1 cellular context compared by ENCODE assay signal in the genomic region with DNA sequence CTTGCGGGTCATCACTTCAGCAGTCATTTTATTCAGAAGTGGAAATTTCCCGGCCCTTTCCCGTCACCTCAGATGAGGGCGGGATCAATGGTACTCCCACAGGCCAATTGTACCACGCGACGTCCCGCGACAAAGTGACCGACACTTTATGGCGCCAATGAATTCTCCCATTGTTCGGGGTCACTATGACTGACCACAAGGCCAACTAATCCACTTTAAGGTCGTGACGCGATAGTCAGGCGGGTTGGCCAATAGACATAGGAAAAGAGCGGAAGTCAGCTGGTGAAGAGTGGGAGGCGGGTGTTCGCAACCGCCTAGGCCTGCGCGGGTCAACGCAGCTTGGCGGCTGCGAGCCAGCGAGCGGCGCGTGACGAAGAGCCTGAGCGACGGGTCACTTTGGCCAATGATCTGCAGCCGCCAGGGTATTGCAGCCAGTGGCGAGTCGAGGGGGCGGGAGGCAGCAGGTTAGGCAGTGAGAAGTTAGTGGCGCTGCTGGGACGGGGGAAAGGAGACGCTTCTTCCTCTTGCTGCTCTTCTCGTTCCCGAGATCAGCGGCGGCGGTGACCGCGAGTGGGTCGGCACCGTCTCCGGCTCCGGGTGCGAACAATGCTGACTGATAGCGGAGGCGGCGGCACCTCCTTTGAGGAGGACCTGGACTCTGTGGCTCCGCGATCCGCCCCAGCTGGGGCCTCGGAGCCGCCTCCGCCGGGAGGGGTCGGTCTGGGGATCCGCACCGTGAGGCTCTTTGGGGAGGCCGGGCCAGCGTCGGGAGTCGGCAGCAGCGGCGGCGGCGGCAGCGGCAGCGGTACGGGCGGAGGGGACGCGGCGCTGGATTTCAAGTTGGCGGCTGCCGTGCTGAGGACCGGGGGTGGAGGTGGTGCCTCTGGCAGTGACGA.
TF ChIP-seq lines count a peak whose summit lies in the region.

A gene with protein sequence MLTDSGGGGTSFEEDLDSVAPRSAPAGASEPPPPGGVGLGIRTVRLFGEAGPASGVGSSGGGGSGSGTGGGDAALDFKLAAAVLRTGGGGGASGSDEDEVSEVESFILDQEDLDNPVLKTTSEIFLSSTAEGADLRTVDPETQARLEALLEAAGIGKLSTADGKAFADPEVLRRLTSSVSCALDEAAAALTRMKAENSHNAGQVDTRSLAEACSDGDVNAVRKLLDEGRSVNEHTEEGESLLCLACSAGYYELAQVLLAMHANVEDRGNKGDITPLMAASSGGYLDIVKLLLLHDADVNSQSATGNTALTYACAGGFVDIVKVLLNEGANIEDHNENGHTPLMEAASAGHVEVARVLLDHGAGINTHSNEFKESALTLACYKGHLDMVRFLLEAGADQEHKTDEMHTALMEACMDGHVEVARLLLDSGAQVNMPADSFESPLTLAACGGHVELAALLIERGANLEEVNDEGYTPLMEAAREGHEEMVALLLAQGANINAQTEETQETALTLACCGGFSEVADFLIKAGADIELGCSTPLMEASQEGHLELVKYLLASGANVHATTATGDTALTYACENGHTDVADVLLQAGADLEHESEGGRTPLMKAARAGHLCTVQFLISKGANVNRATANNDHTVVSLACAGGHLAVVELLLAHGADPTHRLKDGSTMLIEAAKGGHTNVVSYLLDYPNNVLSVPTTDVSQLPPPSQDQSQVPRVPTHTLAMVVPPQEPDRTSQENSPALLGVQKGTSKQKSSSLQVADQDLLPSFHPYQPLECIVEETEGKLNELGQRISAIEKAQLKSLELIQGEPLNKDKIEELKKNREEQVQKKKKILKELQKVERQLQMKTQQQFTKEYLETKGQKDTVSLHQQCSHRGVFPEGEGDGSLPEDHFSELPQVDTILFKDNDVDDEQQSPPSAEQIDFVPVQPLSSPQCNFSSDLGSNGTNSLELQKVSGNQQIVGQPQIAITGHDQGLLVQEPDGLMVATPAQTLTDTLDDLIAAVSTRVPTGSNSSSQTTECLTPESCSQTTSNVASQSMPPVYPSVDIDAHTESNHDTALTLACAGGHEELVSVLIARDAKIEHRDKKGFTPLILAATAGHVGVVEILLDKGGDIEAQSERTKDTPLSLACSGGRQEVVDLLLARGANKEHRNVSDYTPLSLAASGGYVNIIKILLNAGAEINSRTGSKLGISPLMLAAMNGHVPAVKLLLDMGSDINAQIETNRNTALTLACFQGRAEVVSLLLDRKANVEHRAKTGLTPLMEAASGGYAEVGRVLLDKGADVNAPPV (N-terminal part only) (plus strand): TSS at position 472 of the 896 bp plus-strand sequence. CDS start 135 bp downstream, at position 607.

TF ChIP-seq in K562, 482 proteins besides CTCF, POLR2A, EP300 and RAD21 (continues in another document):
- TF ChIP-seq, protein P1, sequence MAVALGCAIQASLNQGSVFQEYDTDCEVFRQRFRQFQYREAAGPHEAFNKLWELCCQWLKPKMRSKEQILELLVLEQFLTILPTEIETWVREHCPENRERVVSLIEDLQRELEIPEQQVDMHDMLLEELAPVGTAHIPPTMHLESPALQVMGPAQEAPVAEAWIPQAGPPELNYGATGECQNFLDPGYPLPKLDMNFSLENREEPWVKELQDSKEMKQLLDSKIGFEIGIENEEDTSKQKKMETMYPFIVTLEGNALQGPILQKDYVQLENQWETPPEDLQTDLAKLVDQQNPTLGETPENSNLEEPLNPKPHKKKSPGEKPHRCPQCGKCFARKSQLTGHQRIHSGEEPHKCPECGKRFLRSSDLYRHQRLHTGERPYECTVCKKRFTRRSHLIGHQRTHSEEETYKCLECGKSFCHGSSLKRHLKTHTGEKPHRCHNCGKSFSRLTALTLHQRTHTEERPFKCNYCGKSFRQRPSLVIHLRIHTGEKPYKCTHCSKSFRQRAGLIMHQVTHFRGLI (CRISPR knock-in tag; IDR thresholded peaks at IDR 0.05), result no peak
- TF ChIP-seq NFYB (IDR thresholded peaks at IDR 0.05; ENCODE audit: extremely low read depth, insufficient read length) (peak; percentile 89), SREBF2 (CRISPR knock-in tag; IDR thresholded peaks at IDR 0.05) (no peak), RBBP5 (IDR thresholded peaks at IDR 0.05; ENCODE audit: borderline replicate concordance, insufficient read depth, low read length, poor library complexity, severe bottlenecking) (peak; percentile 90), STAT5B (CRISPR knock-in tag; IDR thresholded peaks at IDR 0.05) (no peak), WHSC1 (IDR thresholded peaks at IDR 0.05; ENCODE audit: low read length) (no peak), FOXM1 (IDR thresholded peaks at IDR 0.05; ENCODE audit: low read depth) (peak; percentile 80), FOXM1 (CRISPR knock-in tag; IDR thresholded peaks at IDR 0.05; ENCODE audit: low read depth) (no peak; the same call in none of the 2 replicates), PTTG1 (tag; IDR thresholded peaks at IDR 0.05; ENCODE audit: low read depth) (no peak), PHB2 (IDR thresholded peaks at IDR 0.05; ENCODE audit: low read depth) (no peak), ZBTB7A (IDR thresholded peaks at IDR 0.05; ENCODE audit: borderline replicate concordance, control insufficient read depth, low read depth, low read length) (no peak), YY1 (IDR thresholded peaks at IDR 0.05; ENCODE audit: borderline replicate concordance in 1 of 3, control insufficient read depth in 1 of 3, extremely low read depth in 1 of 3, insufficient read depth in 3 of 3, insufficient read length in 1 of 3, insufficient replicate concordance in 2 of 3, low read depth in 1 of 3, low read length in 2 of 3) (peak in 2 of 3 experiments; percentile 40 to 51), ZNF717 (CRISPR knock-in tag; IDR thresholded peaks at IDR 0.05) (no peak), RCOR1 (IDR thresholded peaks at IDR 0.05; ENCODE audit: borderline replicate concordance in 1 of 2, low read depth in 2 of 2, low read length in 2 of 2) (0 out of 4 replicates have a peak, but pooled peaks of 1 of the 2 experiments have one; percentile 11), TEAD1 (CRISPR knock-in tag; IDR thresholded peaks at IDR 0.05) (peak in 1 of 2 experiments; percentile 5; a peak in 1 of 4 replicates), BACH1 (tag; IDR thresholded peaks at IDR 0.05) (no peak), RBM34 (IDR thresholded peaks at IDR 0.05; ENCODE audit: borderline replicate concordance, insufficient read depth, low read length) (no peak), CTBP1 (IDR thresholded peaks at IDR 0.05; ENCODE audit: borderline replicate concordance) (peak; percentile 29; the same call in 1 of the 2 replicates), TCFL5 (CRISPR knock-in tag; conservative IDR thresholded peaks at IDR 0.05) (no peak), ZNF121 (CRISPR knock-in tag; conservative IDR thresholded peaks at IDR 0.05) (no peak), ARHGAP35 (IDR thresholded peaks at IDR 0.05; ENCODE audit: partially characterized antibody) (no peak), SMARCC2 (IDR thresholded peaks at IDR 0.05; ENCODE audit: low read depth) (no peak), CCAR2 (IDR thresholded peaks at IDR 0.05; ENCODE audit: low read depth, low read length) (no peak), CBFA2T2 (conservative IDR thresholded peaks at IDR 0.05) (peak; percentile 42), HNRNPH1 (optimal IDR thresholded peaks at IDR 0.05; ENCODE audit: low read depth, low read length) (no peak), NR2C1 (IDR thresholded peaks at IDR 0.05) (peak; percentile 94), NR2C1 (tag; IDR thresholded peaks at IDR 0.05) (peak; percentile 91), LEF1 (IDR thresholded peaks at IDR 0.05) (peak; percentile 81), TEAD4 (IDR thresholded peaks at IDR 0.05; ENCODE audit: low read length) (no peak), TEAD4 (CRISPR knock-in tag; IDR thresholded peaks at IDR 0.05; ENCODE audit: borderline replicate concordance) (0 out of 2 replicates have a peak, but pooled peaks have one; percentile 23), BRD9 (IDR thresholded peaks at IDR 0.05; ENCODE audit: low read depth, partially characterized antibody) (no peak), SIRT6 (IDR thresholded peaks at IDR 0.05; ENCODE audit: low read depth, low read length) (no peak), SP2 (IDR thresholded peaks at IDR 0.05; ENCODE audit: extremely low read depth, low read depth, low read length, poor library complexity, severe bottlenecking) (peak; percentile 89), ZNF778 (CRISPR knock-in tag; IDR thresholded peaks at IDR 0.05) (no peak), NCOA6 (IDR thresholded peaks at IDR 0.05) (no peak)
- TF ChIP-seq, protein P2, sequence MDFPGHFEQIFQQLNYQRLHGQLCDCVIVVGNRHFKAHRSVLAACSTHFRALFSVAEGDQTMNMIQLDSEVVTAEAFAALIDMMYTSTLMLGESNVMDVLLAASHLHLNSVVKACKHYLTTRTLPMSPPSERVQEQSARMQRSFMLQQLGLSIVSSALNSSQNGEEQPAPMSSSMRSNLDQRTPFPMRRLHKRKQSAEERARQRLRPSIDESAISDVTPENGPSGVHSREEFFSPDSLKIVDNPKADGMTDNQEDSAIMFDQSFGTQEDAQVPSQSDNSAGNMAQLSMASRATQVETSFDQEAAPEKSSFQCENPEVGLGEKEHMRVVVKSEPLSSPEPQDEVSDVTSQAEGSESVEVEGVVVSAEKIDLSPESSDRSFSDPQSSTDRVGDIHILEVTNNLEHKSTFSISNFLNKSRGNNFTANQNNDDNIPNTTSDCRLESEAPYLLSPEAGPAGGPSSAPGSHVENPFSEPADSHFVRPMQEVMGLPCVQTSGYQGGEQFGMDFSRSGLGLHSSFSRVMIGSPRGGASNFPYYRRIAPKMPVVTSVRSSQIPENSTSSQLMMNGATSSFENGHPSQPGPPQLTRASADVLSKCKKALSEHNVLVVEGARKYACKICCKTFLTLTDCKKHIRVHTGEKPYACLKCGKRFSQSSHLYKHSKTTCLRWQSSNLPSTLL (IDR thresholded peaks at IDR 0.05), result no peak
- TF ChIP-seq, protein P3, sequence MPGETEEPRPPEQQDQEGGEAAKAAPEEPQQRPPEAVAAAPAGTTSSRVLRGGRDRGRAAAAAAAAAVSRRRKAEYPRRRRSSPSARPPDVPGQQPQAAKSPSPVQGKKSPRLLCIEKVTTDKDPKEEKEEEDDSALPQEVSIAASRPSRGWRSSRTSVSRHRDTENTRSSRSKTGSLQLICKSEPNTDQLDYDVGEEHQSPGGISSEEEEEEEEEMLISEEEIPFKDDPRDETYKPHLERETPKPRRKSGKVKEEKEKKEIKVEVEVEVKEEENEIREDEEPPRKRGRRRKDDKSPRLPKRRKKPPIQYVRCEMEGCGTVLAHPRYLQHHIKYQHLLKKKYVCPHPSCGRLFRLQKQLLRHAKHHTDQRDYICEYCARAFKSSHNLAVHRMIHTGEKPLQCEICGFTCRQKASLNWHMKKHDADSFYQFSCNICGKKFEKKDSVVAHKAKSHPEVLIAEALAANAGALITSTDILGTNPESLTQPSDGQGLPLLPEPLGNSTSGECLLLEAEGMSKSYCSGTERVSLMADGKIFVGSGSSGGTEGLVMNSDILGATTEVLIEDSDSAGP (CRISPR knock-in tag; IDR thresholded peaks at IDR 0.05), result no peak
- TF ChIP-seq, protein P4, sequence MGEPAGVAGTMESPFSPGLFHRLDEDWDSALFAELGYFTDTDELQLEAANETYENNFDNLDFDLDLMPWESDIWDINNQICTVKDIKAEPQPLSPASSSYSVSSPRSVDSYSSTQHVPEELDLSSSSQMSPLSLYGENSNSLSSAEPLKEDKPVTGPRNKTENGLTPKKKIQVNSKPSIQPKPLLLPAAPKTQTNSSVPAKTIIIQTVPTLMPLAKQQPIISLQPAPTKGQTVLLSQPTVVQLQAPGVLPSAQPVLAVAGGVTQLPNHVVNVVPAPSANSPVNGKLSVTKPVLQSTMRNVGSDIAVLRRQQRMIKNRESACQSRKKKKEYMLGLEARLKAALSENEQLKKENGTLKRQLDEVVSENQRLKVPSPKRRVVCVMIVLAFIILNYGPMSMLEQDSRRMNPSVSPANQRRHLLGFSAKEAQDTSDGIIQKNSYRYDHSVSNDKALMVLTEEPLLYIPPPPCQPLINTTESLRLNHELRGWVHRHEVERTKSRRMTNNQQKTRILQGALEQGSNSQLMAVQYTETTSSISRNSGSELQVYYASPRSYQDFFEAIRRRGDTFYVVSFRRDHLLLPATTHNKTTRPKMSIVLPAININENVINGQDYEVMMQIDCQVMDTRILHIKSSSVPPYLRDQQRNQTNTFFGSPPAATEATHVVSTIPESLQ (CRISPR knock-in tag; IDR thresholded peaks at IDR 0.05), result peak; percentile 74; the same call in 1 of the 2 replicates
- TF ChIP-seq, protein P5, sequence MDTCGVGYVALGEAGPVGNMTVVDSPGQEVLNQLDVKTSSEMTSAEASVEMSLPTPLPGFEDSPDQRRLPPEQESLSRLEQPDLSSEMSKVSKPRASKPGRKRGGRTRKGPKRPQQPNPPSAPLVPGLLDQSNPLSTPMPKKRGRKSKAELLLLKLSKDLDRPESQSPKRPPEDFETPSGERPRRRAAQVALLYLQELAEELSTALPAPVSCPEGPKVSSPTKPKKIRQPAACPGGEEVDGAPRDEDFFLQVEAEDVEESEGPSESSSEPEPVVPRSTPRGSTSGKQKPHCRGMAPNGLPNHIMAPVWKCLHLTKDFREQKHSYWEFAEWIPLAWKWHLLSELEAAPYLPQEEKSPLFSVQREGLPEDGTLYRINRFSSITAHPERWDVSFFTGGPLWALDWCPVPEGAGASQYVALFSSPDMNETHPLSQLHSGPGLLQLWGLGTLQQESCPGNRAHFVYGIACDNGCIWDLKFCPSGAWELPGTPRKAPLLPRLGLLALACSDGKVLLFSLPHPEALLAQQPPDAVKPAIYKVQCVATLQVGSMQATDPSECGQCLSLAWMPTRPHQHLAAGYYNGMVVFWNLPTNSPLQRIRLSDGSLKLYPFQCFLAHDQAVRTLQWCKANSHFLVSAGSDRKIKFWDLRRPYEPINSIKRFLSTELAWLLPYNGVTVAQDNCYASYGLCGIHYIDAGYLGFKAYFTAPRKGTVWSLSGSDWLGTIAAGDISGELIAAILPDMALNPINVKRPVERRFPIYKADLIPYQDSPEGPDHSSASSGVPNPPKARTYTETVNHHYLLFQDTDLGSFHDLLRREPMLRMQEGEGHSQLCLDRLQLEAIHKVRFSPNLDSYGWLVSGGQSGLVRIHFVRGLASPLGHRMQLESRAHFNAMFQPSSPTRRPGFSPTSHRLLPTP (IDR thresholded peaks at IDR 0.05; ENCODE audit: borderline replicate concordance, extremely low read depth, insufficient read length), result no peak
- TF ChIP-seq, protein P6, sequence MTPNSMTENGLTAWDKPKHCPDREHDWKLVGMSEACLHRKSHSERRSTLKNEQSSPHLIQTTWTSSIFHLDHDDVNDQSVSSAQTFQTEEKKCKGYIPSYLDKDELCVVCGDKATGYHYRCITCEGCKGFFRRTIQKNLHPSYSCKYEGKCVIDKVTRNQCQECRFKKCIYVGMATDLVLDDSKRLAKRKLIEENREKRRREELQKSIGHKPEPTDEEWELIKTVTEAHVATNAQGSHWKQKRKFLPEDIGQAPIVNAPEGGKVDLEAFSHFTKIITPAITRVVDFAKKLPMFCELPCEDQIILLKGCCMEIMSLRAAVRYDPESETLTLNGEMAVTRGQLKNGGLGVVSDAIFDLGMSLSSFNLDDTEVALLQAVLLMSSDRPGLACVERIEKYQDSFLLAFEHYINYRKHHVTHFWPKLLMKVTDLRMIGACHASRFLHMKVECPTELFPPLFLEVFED (CRISPR knock-in tag; conservative IDR thresholded peaks at IDR 0.05), result 0 out of 2 replicates have a peak, but pooled peaks have one; percentile 63
